22 cellular contexts compared by ENCODE assay signal in the genomic region with DNA sequence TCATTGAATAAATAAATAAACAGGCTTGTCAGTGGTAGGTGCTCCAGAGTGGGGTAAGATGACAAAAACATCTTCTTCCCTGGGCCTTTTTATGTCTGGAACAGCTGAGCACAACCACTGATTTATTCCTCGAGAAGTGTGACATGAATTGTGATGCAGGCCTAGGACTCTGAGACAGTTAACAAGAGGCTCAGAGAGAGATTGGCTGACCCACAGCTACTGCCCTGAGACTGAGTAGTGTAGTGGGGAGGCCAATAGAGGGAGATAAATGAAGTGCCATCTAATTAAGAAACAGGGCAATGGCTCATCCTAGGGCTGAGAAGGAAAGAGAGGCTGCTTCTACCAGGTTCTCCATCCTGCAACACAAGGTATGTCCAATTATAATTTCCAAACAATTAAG.
"Had no signal": no experiment of that assay in that cellular context is flagged by ENCODE, and none has a peak within 500 bp of the region (broad histone marks: within the 10 kb centered on the region; RNA-seq: fewer than 3 reads in every experiment).

No MANE protein-coding gene starts in this region.

- H3K4me3 ChIP-seq: MG63, Peyer's patch, SJCRH30 had no signal

- H3K27ac ChIP-seq: KMS-11, Peyer's patch, RWPE1, SJCRH30 had no signal

- H3K4me2 ChIP-seq: KMS-11, SK-N-SH had no signal

- H3K9ac ChIP-seq: KMS-11, SK-N-SH had no signal

- H3K36me3 ChIP-seq: MG63, Peyer's patch, SJCRH30 had no signal

- H3K27me3 ChIP-seq: MG63, Peyer's patch, SJCRH30 had no signal

- H3K9me3 ChIP-seq: MG63, Peyer's patch, SJCRH30, SK-N-SH had no signal

- H3K4me1 ChIP-seq: Peyer's patch, SJCRH30 had no signal

- DNase-seq: activated CD4-positive, alpha-beta memory T cell treated with anti-CD3 and anti-CD28 coated beads, Interleukin-2, amount 10 ng/mL, durations not matched to agents 7 days and 5 days; activated CD4-positive, alpha-beta T cell treated with anti-CD3 and anti-CD28 coated beads, Interleukin-2, amount 50 U/mL, for 1 hour; activated CD4-positive, CD25-positive, alpha-beta regulatory T cell; activated gamma-delta T cell; activated naive CD4-positive, alpha-beta T cell treated with anti-CD3 and anti-CD28 coated beads for 36 hours; activated T-cell treated with anti-CD3 and anti-CD28 coated beads for 4 hours; activated T-cell treated with anti-CD3 and anti-CD28 coated beads, Interleukin-2, amount 50 U/mL, for 48 hours; MG63; MV-4-11; NCI-H1092 treated with DMSO at 0.1 percent for 48 hours; NCI-H1417 treated with DMSO at 0.1 percent for 48 hours; NCI-H1694; NCI-H2081; NCI-H510A treated with DMSO at 0.1 percent for 48 hours; NCI-H69; Peyer's patch; Right ventricle myocardium superior; SJCRH30; SK-N-SH; SW 1271 had no signal
